8 cellular contexts compared by ENCODE assay signal in the genomic region with DNA sequence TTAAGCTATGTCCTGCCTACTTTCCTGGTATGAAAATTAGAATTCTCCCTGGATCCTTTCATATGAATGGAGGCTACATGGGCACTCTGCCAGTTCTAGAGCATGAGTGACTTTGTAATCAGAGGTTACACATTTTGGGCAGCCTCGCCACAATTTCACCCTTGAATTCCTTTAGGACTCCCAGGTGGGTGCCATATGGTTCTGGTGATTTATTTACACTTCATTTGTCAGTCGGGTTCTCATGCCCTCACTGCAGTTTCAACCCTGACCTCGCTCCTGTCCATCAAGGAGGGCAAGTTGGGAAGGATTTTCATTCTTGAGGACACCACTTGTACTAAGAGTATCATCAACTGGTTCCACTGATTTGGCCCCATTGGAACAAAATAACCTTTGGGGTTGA. TPM values are rescaled to one million over a fixed set of nuclear protein-coding genes. Genes with fewer than 3 reads are reported as not detected.
DNase-seq lines count a peak whose midpoint lies in the region; TF ChIP-seq lines count a peak whose summit lies in the region.
"Not testable (repeated sequence)": the region's sequence is repeated elsewhere in the genome, so short reads cannot be mapped to it uniquely, and the experiment has no call there.

No MANE protein-coding gene starts in this region.

- in situ Hi-C loops in G401 (cut with HindIII; ENCODE audit: low sequenced_read_pairs) = not testable (repeated sequence)

- peak; percentile 53 for DNase-seq in DMS 273 treated with DMSO at 0.1 percent for 48 hours (lab: John Stamatoyannopoulos, UW)
- peak; percentile 83 for DNase-seq in G401 (ENCODE audit: low spot score)
- DNase-seq in NCI-H2171 (lab: John Stamatoyannopoulos, UW) = peak; percentile 69
- peak; percentile 20 to 61 for DNase-seq in NCI-H446 (lab: John Stamatoyannopoulos, UW)
- peak; percentile 14 for DNase-seq in NCI-H524 treated with DMSO at 0.1 percent for 48 hours (lab: John Stamatoyannopoulos, UW)
- DNase-seq in RPMI7951 (ENCODE audit: low read depth) = peak; percentile 64
- DNase-seq in cerebellar cortex (ENCODE audit: low spot score) = peak; percentile 77
- DNase-seq in nephron progenitor cell = not testable (repeated sequence)

- H3K27ac Mint-ChIP-seq in nephron progenitor cell = not testable (repeated sequence)

- H3K4me1 Mint-ChIP-seq in nephron progenitor cell = peaks cover 25% of the 10 kb centered on the region

- not testable (repeated sequence) for H3K36me3 Mint-ChIP-seq in nephron progenitor cell (ENCODE audit: low read depth)

- H3K27me3 Mint-ChIP-seq in nephron progenitor cell (ENCODE audit: low read depth, poor library complexity) = not testable (repeated sequence)

- TF ChIP-seq CTCF in nephron progenitor cell (IDR thresholded peaks at IDR 0.05) = not testable (repeated sequence)

- H3K9me3 Mint-ChIP-seq in nephron progenitor cell = not testable (repeated sequence)

- peak overlapping the region; percentile 47 for H3K4me3 Mint-ChIP-seq in nephron progenitor cell

RNA-seq across cellular contexts. Expression of a gene that starts 41.9 kb away (rescaled TPM):
- 0.80 and 1.1 TPM in 2 replicates for total RNA-seq in G401 (2014; rRNA removed; shearing (Covaris generic))
- total RNA-seq in RPMI7951 (2014; rRNA removed; shearing (Covaris generic)) = 0.88 and 1.4 TPM in 2 replicates
